Comparison of ENCODE assay signal across 16 cellular contexts in genomic region chr4:166827167-166827566, GRCh38.
"Had no signal": no experiment of that assay in that cellular context is flagged by ENCODE, and none has a peak within 500 bp of the region (broad histone marks: within the 10 kb centered on the region; RNA-seq: fewer than 3 reads in every experiment).

No MANE protein-coding gene starts in this region.

- H3K9me3 ChIP-seq: esophagus squamous epithelium, gastroesophageal sphincter, right atrium auricular region, sigmoid colon, uterus had no signal

- DNase-seq: effector memory CD8-positive, alpha-beta T cell; esophagus squamous epithelium; foreskin fibroblast; mammary epithelial cell; natural killer cell; sigmoid colon; stimulated activated CD4-positive, alpha-beta T cell treated with anti-CD3 and anti-CD28 coated beads, Interleukin-12 subunit alpha, Interleukin-12 subunit beta, amount 100 ng/mL, for 4 hours; stimulated activated naive CD4-positive, alpha-beta T cell; uterus had no signal

- H3K27ac Mint-ChIP-seq: dendritic cell treated with granulocyte-macrophage colony-stimulating factor and Interleukin-4, amounts not matched to agents 40 ng/mL and 50 ng/mL, for 4 days; effector memory CD8-positive, alpha-beta T cell; natural killer cell; type B pancreatic cell had no signal

- H3K27me3 ChIP-seq: esophagus squamous epithelium, gastroesophageal sphincter, hepatocyte, right atrium auricular region, sigmoid colon, uterus had no signal

- H3K4me3 Mint-ChIP-seq: dendritic cell treated with granulocyte-macrophage colony-stimulating factor and Interleukin-4, amounts not matched to agents 40 ng/mL and 50 ng/mL, for 4 days; effector memory CD8-positive, alpha-beta T cell; natural killer cell; neural crest cell; type B pancreatic cell had no signal

- H3K9me3 Mint-ChIP-seq: neural crest cell, type B pancreatic cell had no signal

- ATAC-seq: effector memory CD8-positive, alpha-beta T cell; gastroesophageal sphincter; natural killer cell had no signal

- H3K27me3 Mint-ChIP-seq: dendritic cell treated with granulocyte-macrophage colony-stimulating factor and Interleukin-4, amounts not matched to agents 40 ng/mL and 50 ng/mL, for 4 days; effector memory CD8-positive, alpha-beta T cell; type B pancreatic cell had no signal

- H3K4me3 ChIP-seq: esophagus squamous epithelium, gastroesophageal sphincter, hepatocyte, right atrium auricular region, sigmoid colon, skin epidermis, uterus had no signal

- H3K36me3 Mint-ChIP-seq: type B pancreatic cell had no signal

- H3K4me1 Mint-ChIP-seq: natural killer cell, neural crest cell had no signal

- H3K4me1 ChIP-seq: esophagus squamous epithelium, gastroesophageal sphincter, right atrium auricular region, sigmoid colon, uterus had no signal

- H3K36me3 ChIP-seq: esophagus squamous epithelium, gastroesophageal sphincter, right atrium auricular region, sigmoid colon, uterus had no signal

- H3K27ac ChIP-seq: esophagus squamous epithelium, gastroesophageal sphincter, hepatocyte, right atrium auricular region, sigmoid colon, skin epidermis, uterus had no signal
